Comparison of ENCODE assay signal across 1 cellular context in genomic region chr6:151313060-151313459, GRCh38.
TF ChIP-seq lines count a peak whose summit lies in the region.

No MANE protein-coding gene starts in this region.

TF ChIP-seq in WTC11, 78 proteins besides CTCF, POLR2A, EP300 and RAD21 (continued from another document):
- no peak for TF ChIP-seq ARID4B (CRISPR knock-in tag; IDR thresholded peaks at IDR 0.05; ENCODE audit: borderline replicate concordance)
- peak; percentile 83 for TF ChIP-seq USF1 (CRISPR knock-in tag; IDR thresholded peaks at IDR 0.05)
- TF ChIP-seq EMX1 (CRISPR knock-in tag; IDR thresholded peaks at IDR 0.05): no peak
- TF ChIP-seq ETV6 (CRISPR knock-in tag; IDR thresholded peaks at IDR 0.05): no peak
- TF ChIP-seq TEAD4 (CRISPR knock-in tag; IDR thresholded peaks at IDR 0.05): no peak
- no peak for TF ChIP-seq TCF7 (CRISPR knock-in tag; IDR thresholded peaks at IDR 0.05; ENCODE audit: low read depth)
- TF ChIP-seq MLX (CRISPR knock-in tag; IDR thresholded peaks at IDR 0.05): no peak
- no peak for TF ChIP-seq CDX4 (CRISPR knock-in tag; IDR thresholded peaks at IDR 0.05; ENCODE audit: borderline replicate concordance)
- TF ChIP-seq E2F5 (CRISPR knock-in tag; IDR thresholded peaks at IDR 0.05): no peak
- no peak for TF ChIP-seq ZNF219 (CRISPR knock-in tag; IDR thresholded peaks at IDR 0.05; ENCODE audit: borderline replicate concordance)
- peak; percentile 84 for TF ChIP-seq USF2 (CRISPR knock-in tag; IDR thresholded peaks at IDR 0.05)
